11 cellular contexts compared by ENCODE assay signal in the genomic region with DNA sequence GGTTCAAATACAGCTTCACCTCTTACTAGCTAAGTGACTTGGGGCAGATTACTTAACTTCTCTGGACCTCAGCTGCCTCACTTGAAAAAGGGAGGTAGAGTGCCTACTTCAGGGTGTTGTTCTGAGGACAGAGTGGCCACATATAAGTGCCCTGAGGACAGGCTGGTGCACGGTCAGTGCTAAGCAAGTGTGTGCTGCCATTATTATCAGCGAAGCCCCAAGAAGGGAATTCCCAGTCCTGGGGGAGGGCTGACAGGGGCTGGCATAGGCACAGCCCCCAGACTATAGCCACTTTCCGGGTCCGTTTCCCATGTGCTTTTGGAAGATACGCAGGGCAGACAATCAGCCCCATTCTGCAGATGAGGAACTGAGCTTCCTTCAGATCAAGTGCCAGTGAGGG. TPM values are rescaled to one million over a fixed set of nuclear protein-coding genes. Genes with fewer than 3 reads are reported as not detected.
DNase-seq lines count a peak whose midpoint lies in the region; ATAC-seq and TF ChIP-seq lines count a peak whose summit lies in the region.
"Had no signal": no experiment of that assay in that cellular context is flagged by ENCODE, and none has a peak within 500 bp of the region (broad histone marks: within the 10 kb centered on the region; RNA-seq: fewer than 3 reads in every experiment).

No MANE protein-coding gene starts in this region.

- H3K27ac Mint-ChIP-seq in activated T-helper 1 cell treated with anti-CD3 and anti-CD28 coated beads, Interleukin-12 subunit alpha, Interleukin-12 subunit beta, Interleukin-2, Interleukin-4 antibody, amounts not matched to agents 30 ng/mL and 10 ng/mL and 1 ng/mL, durations not matched to agents 14 hours and 24 hours and 36 hours: no peak overlapping the region
- H3K27ac Mint-ChIP-seq in immature natural killer cell (peak overlapping the region; percentile 94 to 99 (median 97)), endodermal cell (no peak overlapping the region)

- peaks cover 47% of the 10 kb centered on the region for H3F3A ChIP-seq in GM23248 (ENCODE audit: insufficient read depth)
- peaks cover 21% of the 10 kb centered on the region for H3F3A ChIP-seq in smooth muscle cell (ENCODE audit: low read depth)

- DNase-seq in GM23248: no peak
- DNase-seq in activated T-helper 1 cell treated with anti-CD3 and anti-CD28 coated beads, Interleukin-12 subunit alpha, Interleukin-12 subunit beta, Interleukin-2, Interleukin-4 antibody, amounts not matched to agents 30 ng/mL and 10 ng/mL and 1 ng/mL, durations not matched to agents 14 hours and 24 hours and 36 hours (ENCODE audit: low spot score): no peak
- no peak for DNase-seq in immature natural killer cell
- no peak for DNase-seq in smooth muscle cell (lab: John Stamatoyannopoulos, UW; ENCODE audit: unreplicated experiment)
- no peak for DNase-seq in endodermal cell
- DNase-seq in NK-92 (lab: John Stamatoyannopoulos, UW; ENCODE audit: unreplicated experiment): no peak
- DNase-seq in HuH-7 (ENCODE audit: low spot score): no peak
- DNase-seq: NCI-H774 had no signal

- H3K79me2 ChIP-seq in GM23248 (ENCODE audit: insufficient read depth) (peaks cover 97% of the 10 kb centered on the region), smooth muscle cell (ENCODE audit: low read depth) (peaks cover 74% of the 10 kb centered on the region)

- H3K9me3 Mint-ChIP-seq in activated T-helper 1 cell treated with anti-CD3 and anti-CD28 coated beads, Interleukin-12 subunit alpha, Interleukin-12 subunit beta, Interleukin-2, Interleukin-4 antibody, amounts not matched to agents 30 ng/mL and 10 ng/mL and 1 ng/mL, durations not matched to agents 14 hours and 24 hours and 36 hours: no peaks in the 10 kb centered on the region
- H3K9me3 Mint-ChIP-seq in immature natural killer cell (no peaks in the 10 kb centered on the region), endodermal cell (no peaks in the 10 kb centered on the region)

- H3K9me3 ChIP-seq in GM23248 (ENCODE audit: low read depth): no peaks in the 10 kb centered on the region
- no peaks in the 10 kb centered on the region for H3K9me3 ChIP-seq in smooth muscle cell (replicated peaks; ENCODE audit: low read depth)
- H3K9me3 ChIP-seq in endodermal cell (ENCODE audit: control insufficient read depth, low read length): no peaks in the 10 kb centered on the region

- H3K9ac ChIP-seq in GM23248: peak overlapping the region; percentile 99
- H3K9ac ChIP-seq in smooth muscle cell (ENCODE audit: low read depth): no peak overlapping the region
- no peak overlapping the region for H3K9ac ChIP-seq in endodermal cell (ENCODE audit: extremely low read depth, low read length, poor library complexity, severe bottlenecking)

- TF ChIP-seq CTCF in smooth muscle cell (IDR thresholded peaks at IDR 0.05; ENCODE audit: borderline replicate concordance, insufficient read depth, poor library complexity, severe bottlenecking) (no peak), endodermal cell (conservative IDR thresholded peaks at IDR 0.05) (no peak)

- H3K27me3 Mint-ChIP-seq in activated T-helper 1 cell treated with anti-CD3 and anti-CD28 coated beads, Interleukin-12 subunit alpha, Interleukin-12 subunit beta, Interleukin-2, Interleukin-4 antibody, amounts not matched to agents 30 ng/mL and 10 ng/mL and 1 ng/mL, durations not matched to agents 14 hours and 24 hours and 36 hours (ENCODE audit: insufficient read depth): no peaks in the 10 kb centered on the region
- H3K27me3 Mint-ChIP-seq in immature natural killer cell (ENCODE audit: low read depth in 3 of 3) (peaks cover 19 to 29% (median 27%) of the 10 kb centered on the region in 3 donors), endodermal cell (ENCODE audit: insufficient read depth) (no peaks in the 10 kb centered on the region)

- H4K20me1 ChIP-seq in GM23248 (ENCODE audit: insufficient read depth) (peaks cover 5% of the 10 kb centered on the region; the same call in 1 of the 2 replicates), smooth muscle cell (ENCODE audit: low read depth) (peaks cover 64% of the 10 kb centered on the region)

- H2AFZ ChIP-seq in GM23248 (no peak overlapping the region), smooth muscle cell (ENCODE audit: low read depth) (no peak overlapping the region)

- H3K4me1 Mint-ChIP-seq in activated T-helper 1 cell treated with anti-CD3 and anti-CD28 coated beads, Interleukin-12 subunit alpha, Interleukin-12 subunit beta, Interleukin-2, Interleukin-4 antibody, amounts not matched to agents 30 ng/mL and 10 ng/mL and 1 ng/mL, durations not matched to agents 14 hours and 24 hours and 36 hours (ENCODE audit: low read depth): peaks cover 44% of the 10 kb centered on the region
- peaks cover 59 to 63% of the 10 kb centered on the region in 2 donors for H3K4me1 Mint-ChIP-seq in immature natural killer cell
- peaks cover 31% of the 10 kb centered on the region for H3K4me1 Mint-ChIP-seq in endodermal cell

- ATAC-seq in HG02840 (IDR thresholded peaks at IDR 0.05; ENCODE audit: low FRiP score, unreplicated experiment): no peak

- peaks cover 2% of the 10 kb centered on the region for H3K36me3 Mint-ChIP-seq in activated T-helper 1 cell treated with anti-CD3 and anti-CD28 coated beads, Interleukin-12 subunit alpha, Interleukin-12 subunit beta, Interleukin-2, Interleukin-4 antibody, amounts not matched to agents 30 ng/mL and 10 ng/mL and 1 ng/mL, durations not matched to agents 14 hours and 24 hours and 36 hours (ENCODE audit: low read depth)
- H3K36me3 Mint-ChIP-seq in immature natural killer cell (no peaks in the 10 kb centered on the region), endodermal cell (ENCODE audit: low read depth) (peaks cover 4% of the 10 kb centered on the region)

- intact Hi-C loops in activated T-helper 1 cell treated with anti-CD3 and anti-CD28 coated beads, Interleukin-12 subunit alpha, Interleukin-12 subunit beta, Interleukin-2, Interleukin-4 antibody, amounts not matched to agents 30 ng/mL and 10 ng/mL and 1 ng/mL, durations not matched to agents 14 hours and 24 hours and 36 hours (cut with micrococcal nuclease): no loop called here

- H3K9me2 ChIP-seq in GM23248 (ENCODE audit: insufficient read depth): no peaks in the 10 kb centered on the region

- H3K27me3 ChIP-seq in GM23248 (replicated peaks; ENCODE audit: insufficient read depth) (no peaks in the 10 kb centered on the region), smooth muscle cell (ENCODE audit: low read depth) (no peaks in the 10 kb centered on the region), endodermal cell (ENCODE audit: control insufficient read depth, insufficient read depth, low read length, poor library complexity, severe bottlenecking) (no peaks in the 10 kb centered on the region)

- in situ Hi-C loops in GM23248 (cut with MboI): no loop called here

- H3K36me3 ChIP-seq in GM23248 (ENCODE audit: low read depth) (no peaks in the 10 kb centered on the region), smooth muscle cell (ENCODE audit: low read depth) (no peaks in the 10 kb centered on the region), endodermal cell (ENCODE audit: control insufficient read depth, insufficient read depth, low read length) (no peaks in the 10 kb centered on the region)

- peak overlapping the region; percentile 19 for H3K4me3 Mint-ChIP-seq in activated T-helper 1 cell treated with anti-CD3 and anti-CD28 coated beads, Interleukin-12 subunit alpha, Interleukin-12 subunit beta, Interleukin-2, Interleukin-4 antibody, amounts not matched to agents 30 ng/mL and 10 ng/mL and 1 ng/mL, durations not matched to agents 14 hours and 24 hours and 36 hours
- peak overlapping the region; percentile 90 to 98 (median 94) for H3K4me3 Mint-ChIP-seq in immature natural killer cell
- no peak overlapping the region for H3K4me3 Mint-ChIP-seq in endodermal cell

- 44 to 59% methylated on average over 5 of the region's 5 CpGs for WGBS in GM23248 (ENCODE audit: low coverage in 1 of 2, low lambda C conversion rate in 2 of 2, missing lambda C conversion rate in 2 of 2), 2 experiments
- 95% methylated on average over 5 of the region's 5 CpGs for WGBS in smooth muscle cell (ENCODE audit: low lambda C conversion rate)
- WGBS in endodermal cell (ENCODE audit: insufficient coverage in 1 of 2, insufficient read length in 1 of 2), 2 experiments: 91 to 96% methylated on average over 5 of the region's 5 CpGs

- H3K4me2 ChIP-seq in GM23248 (ENCODE audit: unreplicated experiment) (peak overlapping the region; percentile 98), smooth muscle cell (peak overlapping the region; percentile 98)

- H3K27ac ChIP-seq in GM23248: peak overlapping the region; percentile 99
- peak overlapping the region; percentile 96 for H3K27ac ChIP-seq in smooth muscle cell (ENCODE audit: low read depth)
- no peak overlapping the region for H3K27ac ChIP-seq in endodermal cell (ENCODE audit: low read depth, low read length)

- peak overlapping the region; percentile 79 for H3K4me3 ChIP-seq in GM23248
- peak overlapping the region; percentile 97 for H3K4me3 ChIP-seq in smooth muscle cell
- no peak overlapping the region for H3K4me3 ChIP-seq in endodermal cell (ENCODE audit: low read length)

- H3K4me1 ChIP-seq in GM23248 (ENCODE audit: insufficient read depth) (peaks cover 31% of the 10 kb centered on the region), smooth muscle cell (ENCODE audit: low read depth) (peaks cover 19% of the 10 kb centered on the region), endodermal cell (ENCODE audit: control insufficient read depth, insufficient read depth, low read length) (peaks cover 15% of the 10 kb centered on the region)

RNA-seq across cellular contexts. Expression of a gene that starts 2.5 kb away (rescaled TPM):
- total RNA-seq in GM23248 (2014; rRNA removed; shearing (Covaris generic)): 32.9 and 35.9 TPM in 2 replicates
- 17.7 and 18.2 TPM in 2 replicates for polyA plus RNA-seq in GM23248 (2016; fragmentation: Nextera tagmentation; extraction: Ambion mirVana)
- 15.1 and 16.0 TPM in 2 replicates for total RNA-seq in activated T-helper 1 cell treated with anti-CD3 and anti-CD28 coated beads, Interleukin-12 subunit alpha, Interleukin-12 subunit beta, Interleukin-2, Interleukin-4 antibody, amounts not matched to agents 30 ng/mL and 10 ng/mL and 1 ng/mL, durations not matched to agents 14 hours and 24 hours and 36 hours
- polyA plus RNA-seq in immature natural killer cell: 10 to 100 TPM in 1 of 3 donors, 1 to 10 TPM in 2; 4.4 to 25.8 (median 8.3) TPM
- total RNA-seq in smooth muscle cell: 24.2 and 25.6 TPM in 2 replicates
- polyA plus RNA-seq in smooth muscle cell: 22.8 and 26.9 TPM in 2 replicates
- 10 to 100 TPM; 18.8 to 25.5 TPM for total RNA-seq in endodermal cell
- 13.0 TPM for polyA plus RNA-seq in endodermal cell (2013, experiment 1 of 2)
- 12.7 TPM for polyA plus RNA-seq in endodermal cell (2013, experiment 2 of 2)

RNA-seq across cellular contexts. Expression of a gene that starts 4.3 kb away (rescaled TPM):
- total RNA-seq in GM23248 (2014; rRNA removed; shearing (Covaris generic)): not detected in 2 replicates
- polyA plus RNA-seq in GM23248 (2016; fragmentation: Nextera tagmentation; extraction: Ambion mirVana) (0.14 TPM in 1 of 2 replicates, not detected in the other), immature natural killer cell (not detected), smooth muscle cell (0.51 TPM in 1 of 2 replicates, not detected in the other)
- not detected in 2 replicates for total RNA-seq in activated T-helper 1 cell treated with anti-CD3 and anti-CD28 coated beads, Interleukin-12 subunit alpha, Interleukin-12 subunit beta, Interleukin-2, Interleukin-4 antibody, amounts not matched to agents 30 ng/mL and 10 ng/mL and 1 ng/mL, durations not matched to agents 14 hours and 24 hours and 36 hours
- total RNA-seq in smooth muscle cell (not detected in 2 replicates), endodermal cell (under 1 TPM in 1 of 2 donors, not detected in 1; 0.33 TPM)
- polyA plus RNA-seq in endodermal cell (2013, experiment 1 of 2): not detected
- not detected for polyA plus RNA-seq in endodermal cell (2013, experiment 2 of 2)
- total RNA-seq: H4, pulmonary artery endothelial cell had no signal

RNA-seq across cellular contexts. Expression of a gene that starts 7.2 kb away (rescaled TPM):
- 45.9 and 46.2 TPM in 2 replicates for total RNA-seq in GM23248 (2014; rRNA removed; shearing (Covaris generic))
- polyA plus RNA-seq in GM23248 (2016; fragmentation: Nextera tagmentation; extraction: Ambion mirVana) (74.1 and 75.7 TPM in 2 replicates), immature natural killer cell (10 to 100 TPM; 16.0 to 67.8 (median 25.7) TPM), smooth muscle cell (80.2 and 123 TPM in 2 replicates)
- total RNA-seq in activated T-helper 1 cell treated with anti-CD3 and anti-CD28 coated beads, Interleukin-12 subunit alpha, Interleukin-12 subunit beta, Interleukin-2, Interleukin-4 antibody, amounts not matched to agents 30 ng/mL and 10 ng/mL and 1 ng/mL, durations not matched to agents 14 hours and 24 hours and 36 hours: 221 and 223 TPM in 2 replicates
- total RNA-seq in smooth muscle cell (72.0 and 76.0 TPM in 2 replicates), endodermal cell (100 to 1,000 TPM; 129 to 189 TPM)
- polyA plus RNA-seq in endodermal cell (2013, experiment 1 of 2): 111 TPM
- polyA plus RNA-seq in endodermal cell (2013, experiment 2 of 2): 96.6 TPM

RNA-seq across cellular contexts. Expression of a gene that starts 32.1 kb away (rescaled TPM):
- 3.9 and 4.9 TPM in 2 replicates for total RNA-seq in GM23248 (2014; rRNA removed; shearing (Covaris generic))
- 3.5 and 4.2 TPM in 2 replicates for polyA plus RNA-seq in GM23248 (2016; fragmentation: Nextera tagmentation; extraction: Ambion mirVana)
- total RNA-seq in activated T-helper 1 cell treated with anti-CD3 and anti-CD28 coated beads, Interleukin-12 subunit alpha, Interleukin-12 subunit beta, Interleukin-2, Interleukin-4 antibody, amounts not matched to agents 30 ng/mL and 10 ng/mL and 1 ng/mL, durations not matched to agents 14 hours and 24 hours and 36 hours: 6.6 and 7.0 TPM in 2 replicates
- polyA plus RNA-seq in immature natural killer cell: 10 to 100 TPM; 32.4 to 41.3 (median 38.5) TPM
- total RNA-seq in smooth muscle cell: 8.9 and 12.2 TPM in 2 replicates
- polyA plus RNA-seq in smooth muscle cell: 19.0 and 22.5 TPM in 2 replicates
- 10 to 100 TPM in 1 of 2 donors, 1 to 10 TPM in 1; 8.7 to 11.6 TPM for total RNA-seq in endodermal cell
- 17.3 TPM for polyA plus RNA-seq in endodermal cell (2013, experiment 1 of 2)
- polyA plus RNA-seq in endodermal cell (2013, experiment 2 of 2): 13.0 TPM

RNA-seq across cellular contexts. Expression of a gene that starts 37.6 kb away (rescaled TPM):
- not detected in 2 replicates for total RNA-seq in GM23248 (2014; rRNA removed; shearing (Covaris generic))
- polyA plus RNA-seq in GM23248 (2016; fragmentation: Nextera tagmentation; extraction: Ambion mirVana): 0.22 and 0.36 TPM in 2 replicates
- 5.3 and 6.4 TPM in 2 replicates for total RNA-seq in activated T-helper 1 cell treated with anti-CD3 and anti-CD28 coated beads, Interleukin-12 subunit alpha, Interleukin-12 subunit beta, Interleukin-2, Interleukin-4 antibody, amounts not matched to agents 30 ng/mL and 10 ng/mL and 1 ng/mL, durations not matched to agents 14 hours and 24 hours and 36 hours
- polyA plus RNA-seq in immature natural killer cell: not detected
- total RNA-seq in smooth muscle cell: 21.3 and 28.5 TPM in 2 replicates
- polyA plus RNA-seq in smooth muscle cell: 13.9 and 30.9 TPM in 2 replicates
- total RNA-seq in endodermal cell: 1 to 10 TPM; 4.0 to 8.8 TPM
- 14.4 TPM for polyA plus RNA-seq in endodermal cell (2013, experiment 1 of 2)
- 15.3 TPM for polyA plus RNA-seq in endodermal cell (2013, experiment 2 of 2)
- total RNA-seq: H4 had no signal

Comparison
In these comparisons a context has a peak if more than half of its experiments do, and no peak if none do; other contexts are left out.
1. H3K27ac Mint-ChIP-seq: peak in immature natural killer cell (6 of 6); none in activated T-helper 1 cell treated with anti-CD3 and anti-CD28 coated beads, Interleukin-12 subunit alpha, Interleukin-12 subunit beta, Interleukin-2, Interleukin-4 antibody, amounts not matched to agents 30 ng/mL and 10 ng/mL and 1 ng/mL, durations not matched to agents 14 hours and 24 hours and 36 hours (single experiment) and endodermal cell (single experiment).